ENCODE assay signal across 8 cellular contexts in genomic region chr3:180912304-180913226, GRCh38. TPM values are rescaled to one million over a fixed set of nuclear protein-coding genes. Genes with fewer than 3 reads are reported as not detected.
DNase-seq lines count a peak whose midpoint lies in the region; ATAC-seq and FAIRE-seq lines count a peak whose summit lies in the region.

FXR1 (plus strand) TSS chr3:180912670; CDS start chr3:180912686, 16 bp downstream.

- peaks cover 54% of the 10 kb centered on the region for H3K79me2 ChIP-seq in Karpas-422 (ENCODE audit: low read length)

- H3K4me1 Mint-ChIP-seq in naive thymus-derived CD4-positive, alpha-beta T cell = peaks cover 35 to 75% (median 66%) of the 10 kb centered on the region in 7 donors

- no peaks in the 10 kb centered on the region for H3K27me3 ChIP-seq in Karpas-422 (ENCODE audit: low read length)
- no peaks in the 10 kb centered on the region for H3K27me3 ChIP-seq in naive thymus-derived CD4-positive, alpha-beta T cell (ENCODE audit: control insufficient read depth in 2 of 2, insufficient read depth in 2 of 2, low read length in 2 of 2)

- H3K27me3 Mint-ChIP-seq in naive thymus-derived CD4-positive, alpha-beta T cell = no peaks in the 10 kb centered on the region

- peak within 1 kb of the TSS; percentile 78 for H3K27ac ChIP-seq in Karpas-422 (ENCODE audit: low read length)
- H3K27ac ChIP-seq in naive thymus-derived CD4-positive, alpha-beta T cell (ENCODE audit: low read depth, low read length) = peak within 1 kb of the TSS; percentile 97

- peak within 1 kb of the TSS; percentile 95 for H3K4me2 ChIP-seq in Karpas-422 (ENCODE audit: low read depth, low read length, poor library complexity, severe bottlenecking)

- H3K9me2 ChIP-seq in Karpas-422 (replicated peaks; ENCODE audit: insufficient read depth, low read length) = no peaks in the 10 kb centered on the region

- peak within 1 kb of the TSS; percentile 100 for H3K9ac ChIP-seq in Karpas-422 (ENCODE audit: low read length)

- no peaks in the 10 kb centered on the region for H3K9me3 Mint-ChIP-seq in naive thymus-derived CD4-positive, alpha-beta T cell

- H3K4me3 Mint-ChIP-seq in naive thymus-derived CD4-positive, alpha-beta T cell = peak within 1 kb of the TSS; percentile 91 to 98 (median 96)

- peak within 1 kb of the TSS; percentile 100 for H3K4me3 ChIP-seq in Karpas-422 (ENCODE audit: low read length)
- H3K4me3 ChIP-seq in naive thymus-derived CD4-positive, alpha-beta T cell (ENCODE audit: low read length) = peak within 1 kb of the TSS; percentile 80

- H2AFZ ChIP-seq in Karpas-422 (ENCODE audit: low read length) = peak within 1 kb of the TSS; percentile 98

- H4K20me1 ChIP-seq in Karpas-422 (ENCODE audit: insufficient read depth, low read depth, low read length) = peaks cover 31% of the 10 kb centered on the region

- H3K4me1 ChIP-seq in Karpas-422 (ENCODE audit: low read length) = peaks cover 27% of the 10 kb centered on the region
- H3K4me1 ChIP-seq in naive thymus-derived CD4-positive, alpha-beta T cell (ENCODE audit: control insufficient read depth in 2 of 2, insufficient read depth in 2 of 2, low read length in 2 of 2) = peaks cover 17 to 25% of the 10 kb centered on the region in 2 donors

- peak within 1 kb of the TSS; percentile 94 to 100 (median 97) for H3K27ac Mint-ChIP-seq in naive thymus-derived CD4-positive, alpha-beta T cell

- ATAC-seq in GM21825 (IDR thresholded peaks at IDR 0.05; ENCODE audit: unreplicated experiment) = peak; percentile 100
- ATAC-seq in naive thymus-derived CD4-positive, alpha-beta T cell = peak; percentile 95

- H3K36me3 ChIP-seq in Karpas-422 (ENCODE audit: insufficient read depth, low read length) = peaks cover 25% of the 10 kb centered on the region
- H3K36me3 ChIP-seq in naive thymus-derived CD4-positive, alpha-beta T cell (ENCODE audit: control insufficient read depth in 2 of 3, insufficient read depth in 3 of 3, low read length in 3 of 3) = peaks cover 0 to 8% (median 0%) of the 10 kb centered on the region in 3 experiments

- DNase-seq in Daoy (ENCODE audit: low read depth) (peak; percentile 94), Karpas-422 (peak; percentile 98), RCC 7860 (ENCODE audit: low spot score) (peak; percentile 92), activated T-helper 1 cell treated with Interleukin-2 at 50 U/mL for 16 hours (ENCODE audit: low read depth) (peak; percentile 79), fibroblast of gingiva (ENCODE audit: low read depth) (peak; percentile 78)
- peak; percentile 80 to 91 (median 89) for DNase-seq in naive thymus-derived CD4-positive, alpha-beta T cell
- peak; percentile 86 to 92 (median 88) for DNase-seq in stimulated activated naive CD4-positive, alpha-beta T cell (lab: John Stamatoyannopoulos, UW)

- H3K9me3 ChIP-seq in Karpas-422 (ENCODE audit: low read length) = no peaks in the 10 kb centered on the region
- H3K9me3 ChIP-seq in naive thymus-derived CD4-positive, alpha-beta T cell (ENCODE audit: control insufficient read depth in 2 of 3, low read length in 3 of 3) = no peaks in the 10 kb centered on the region

- peaks cover 0 to 11% (median 4%) of the 10 kb centered on the region in 5 donors for H3K36me3 Mint-ChIP-seq in naive thymus-derived CD4-positive, alpha-beta T cell

- CTCF ChIA-PET in naive thymus-derived CD4-positive, alpha-beta T cell (lab: Charles Lee) = no interaction called here

- peak; percentile 66 for FAIRE-seq in RCC 7860 (lab: Jason Lieb, UNC)

- intact Hi-C loops in naive thymus-derived CD4-positive, alpha-beta T cell (cut with micrococcal nuclease) = loop anchor here (1.0 to 5.0 kb wide), 12 partner anchors 40 to 1882 kb away; partner anchors contain the start of genes DNAJC19 (in 2 of the 2), MRPL47 (in 2 of the 2), NDUFB5 (in 2 of the 2) and PIK3CA (in 2 of the 2)

- POLR2A ChIA-PET in naive thymus-derived CD4-positive, alpha-beta T cell (lab: Charles Lee) = interaction anchor here (0.6 to 4.4 kb wide), 9 partner anchors 10 to 1764 kb away, joined by 3 to 42 read pairs (median 4); partner anchors contain the start of genes DNAJC19, PIK3CA and TTC14

RNA-seq across cellular contexts. Expression of gene FXR1, which starts in this region (rescaled TPM):
- total RNA-seq in Daoy (2014; rRNA removed; shearing (Covaris generic)) = 141 and 150 TPM in 2 replicates
- total RNA-seq in Karpas-422 (2014; rRNA removed; shearing (Covaris generic); ENCODE audit: low replicate concordance) = 123 and 125 TPM in 2 replicates
- 100 to 1,000 TPM; 108 to 151 (median 129) TPM for total RNA-seq in naive thymus-derived CD4-positive, alpha-beta T cell
- polyA plus RNA-seq in naive thymus-derived CD4-positive, alpha-beta T cell = 10 to 100 TPM; 53.0 to 63.0 TPM

Comparison
In these comparisons a context has a peak if more than half of its experiments do, and no peak if none do; other contexts are left out.
1. Peak in every context shown above with its lines: DNase-seq, ATAC-seq, H3K4me3 ChIP-seq and H3K27ac ChIP-seq.